In the genomic region with DNA sequence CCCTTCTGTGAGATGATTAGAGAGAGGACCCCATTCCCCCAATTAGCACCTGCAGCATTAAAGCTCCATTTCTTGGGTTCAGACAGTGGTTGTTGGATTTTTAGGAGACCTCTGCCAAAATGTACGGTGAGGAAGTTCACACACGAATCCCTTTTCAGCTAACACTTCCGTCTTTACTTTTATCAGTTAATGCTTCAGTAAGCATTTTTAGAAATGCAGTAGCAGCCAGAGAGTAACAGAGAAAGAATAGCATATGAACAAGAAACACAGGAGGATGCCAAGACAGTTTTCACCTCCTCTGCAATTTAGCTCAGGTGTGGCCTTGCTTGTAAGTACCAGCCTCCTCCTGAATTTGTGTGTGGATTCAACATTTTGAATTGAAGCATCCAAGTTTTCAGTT, we compare ENCODE assay signal across 8 cellular contexts.
"Had no signal": no experiment of that assay in that cellular context is flagged by ENCODE, and none has a peak within 500 bp of the region (broad histone marks: within the 10 kb centered on the region; RNA-seq: fewer than 3 reads in every experiment).

No MANE protein-coding gene starts in this region.

- H3K4me3 ChIP-seq: GM12878 had no signal

- DNase-seq: GDM1, GF-D8 had no signal

- ATAC-seq: GM12878 had no signal

- FAIRE-seq: G401.6, GM12878, GM12891, GM12892, GM18507, GM19239 had no signal
